In the genomic region with DNA sequence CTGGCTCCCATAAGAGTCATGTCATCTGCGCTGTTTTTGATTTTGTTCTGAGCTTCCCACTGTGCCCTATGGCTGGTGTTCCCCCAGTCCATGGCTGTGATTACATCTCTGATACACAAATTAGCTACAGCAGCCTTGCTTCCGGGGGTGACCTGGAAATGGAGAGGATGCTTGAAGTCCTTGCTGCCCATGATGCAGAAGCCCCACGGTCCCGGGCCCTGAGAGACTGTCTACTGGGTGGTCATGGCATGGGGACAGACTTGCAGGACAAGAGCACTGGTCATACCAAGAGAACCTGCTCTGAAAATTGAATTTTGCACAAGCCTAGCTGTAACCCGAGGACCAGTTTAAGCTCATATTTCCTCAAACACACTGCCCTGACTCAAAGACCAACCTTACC, we compare ENCODE assay signal across 5 cellular contexts. TPM values are rescaled to one million over a fixed set of nuclear protein-coding genes. Genes with fewer than 3 reads are reported as not detected.
"Had no signal": no experiment of that assay in that cellular context is flagged by ENCODE, and none has a peak within 500 bp of the region (broad histone marks: within the 10 kb centered on the region; RNA-seq: fewer than 3 reads in every experiment).

No MANE protein-coding gene starts in this region.

RNA-seq across cellular contexts. Expression of gene KCNJ18, which starts 38.8 kb away (rescaled TPM):
- total RNA-seq: M059J, Peyer's patch, Right ventricle myocardium superior, SJSA1 had no signal
- polyA plus RNA-seq: SK-N-SH had no signal
